ENCODE assay signal across 22 cellular contexts in the genomic region with DNA sequence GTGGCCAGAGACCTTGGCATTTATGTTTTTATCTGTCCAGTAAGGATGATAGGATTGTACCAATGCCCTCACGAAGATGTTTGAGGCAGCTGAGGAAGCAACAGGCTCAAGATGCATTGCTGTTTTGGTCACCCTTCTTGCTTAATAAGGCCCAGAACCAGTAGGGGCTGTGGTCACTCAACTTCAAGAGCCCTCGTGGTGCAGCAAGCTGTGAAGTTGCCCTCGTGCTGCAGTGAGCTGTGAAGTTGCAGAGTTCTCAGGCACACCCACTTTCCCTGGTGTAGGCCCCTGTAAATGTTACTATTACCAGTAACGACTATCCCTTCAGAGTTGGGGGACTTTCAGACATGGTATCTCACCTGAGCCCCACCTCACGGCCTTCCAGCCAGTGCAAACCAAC.
"Had no signal": no experiment of that assay in that cellular context is flagged by ENCODE, and none has a peak within 500 bp of the region (broad histone marks: within the 10 kb centered on the region; RNA-seq: fewer than 3 reads in every experiment).

No MANE protein-coding gene starts in this region.

- H3K27me3 ChIP-seq: SJSA1 had no signal

- H3K4me3 ChIP-seq: K562, SJSA1, SK-N-MC had no signal

- H3K9me3 ChIP-seq: SJSA1 had no signal

- ATAC-seq: HepG2, K562 had no signal

- H3K4me1 Mint-ChIP-seq: IgD-negative memory B cell had no signal

- H3K36me3 ChIP-seq: SJSA1 had no signal

- H3K27ac ChIP-seq: KMS-11, SJSA1, SK-N-MC had no signal

- H3K9ac ChIP-seq: KMS-11 had no signal

- H3K4me1 ChIP-seq: SJSA1 had no signal

- H3K36me3 Mint-ChIP-seq: IgD-negative memory B cell had no signal

- H3K27ac Mint-ChIP-seq: IgD-negative memory B cell had no signal

- H3K4me3 Mint-ChIP-seq: IgD-negative memory B cell had no signal

- H3K4me2 ChIP-seq: KMS-11 had no signal

- DNase-seq: Kasumi-1, MM.1S, NCI-H1092 treated with DMSO at 0.1 percent for 48 hours, NCI-H1436, NCI-H187, NCI-H2029, NCI-H2081 treated with DMSO at 0.1 percent for 48 hours, NCI-H2171, NCI-H226, NCI-H446, NCI-H510A, NCI-H524 treated with DMSO at 0.1 percent for 48 hours, NCI-H774, Right ventricle myocardium superior, RPMI8226, SIG-M5 had no signal
